1 cellular context compared by ENCODE assay signal in genomic region chr2:61277756-61278155, GRCh38.
TF ChIP-seq lines count a peak whose summit lies in the region.

No MANE protein-coding gene starts in this region.

TF ChIP-seq in H1, 55 proteins besides CTCF, POLR2A, EP300 and RAD21:
- TF ChIP-seq POU5F1 (IDR thresholded peaks at IDR 0.05; ENCODE audit: low read depth, low read length), result no peak
TF ChIP-seq in H1: peak in this region for 0.
